Comparison of ENCODE assay signal across 7 cellular contexts in genomic region chr1:175637917-175638316, GRCh38.
"Had no signal": no experiment of that assay in that cellular context is flagged by ENCODE, and none has a peak within 500 bp of the region (broad histone marks: within the 10 kb centered on the region; RNA-seq: fewer than 3 reads in every experiment).

No MANE protein-coding gene starts in this region.

- H3K36me3 ChIP-seq: HAP-1 had no signal

- ATAC-seq: GM23338, HCT116, K562 had no signal

- DNase-seq: H7, HFFc6, IMR-90 had no signal

- H3K4me1 ChIP-seq: HAP-1 had no signal

- H3K4me2 ChIP-seq: GM23338 had no signal

- H3K4me3 ChIP-seq: GM23338, HAP-1, K562 had no signal
